ENCODE assay signal across 15 cellular contexts in the genomic region with DNA sequence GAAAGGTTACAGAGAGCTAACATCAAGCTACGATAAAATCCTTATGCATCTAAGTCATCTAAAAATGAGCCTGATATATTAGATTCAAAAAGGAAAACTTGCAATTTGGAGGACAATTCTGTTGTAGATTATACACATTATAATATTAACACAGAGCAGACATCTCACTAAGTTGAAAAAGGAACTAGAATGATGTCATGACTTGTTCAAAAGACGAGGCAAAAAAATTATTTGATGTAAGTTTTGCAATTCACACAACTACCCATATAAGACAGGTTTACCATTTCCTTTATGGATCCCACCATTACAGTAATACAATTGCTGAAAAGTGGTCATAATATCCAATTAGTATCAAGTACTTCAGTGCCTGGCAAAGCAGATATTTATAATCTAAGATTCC. TPM values are rescaled to one million over a fixed set of nuclear protein-coding genes. Genes with fewer than 3 reads are reported as not detected.
DNase-seq lines count a peak whose midpoint lies in the region; ATAC-seq lines count a peak whose summit lies in the region.
"Had no signal": no experiment of that assay in that cellular context is flagged by ENCODE, and none has a peak within 500 bp of the region (broad histone marks: within the 10 kb centered on the region; RNA-seq: fewer than 3 reads in every experiment).

No MANE protein-coding gene starts in this region.

- peaks cover 75% of the 10 kb centered on the region for H3K4me1 Mint-ChIP-seq in T-helper 1 cell treated with Interleukin-12 subunit alpha and Interleukin-12 subunit beta and Interleukin-4 antibody, amounts not matched to agents 30 μg/mL and 1 μg/mL, for 36 hours (ENCODE audit: low read depth)
- peaks cover 95% of the 10 kb centered on the region for H3K4me1 Mint-ChIP-seq in activated naive CD4-positive, alpha-beta T cell treated with anti-CD3 and anti-CD28 coated beads, Interleukin-2, amount 10 ng/mL, durations not matched to agents 7 days and 5 days
- peaks cover 88% of the 10 kb centered on the region for H3K4me1 Mint-ChIP-seq in activated CD8-positive, alpha-beta T cell treated with anti-CD3 and anti-CD28 coated beads, Interleukin-2, amount 10 ng/mL, durations not matched to agents 7 days and 5 days (ENCODE audit: low read depth)
- peaks cover 27 to 93% (median 75%) of the 10 kb centered on the region in 4 donors for H3K4me1 Mint-ChIP-seq in naive thymus-derived CD8-positive, alpha-beta T cell

- H3K27ac Mint-ChIP-seq in T-helper 1 cell treated with Interleukin-12 subunit alpha and Interleukin-12 subunit beta and Interleukin-4 antibody, amounts not matched to agents 30 μg/mL and 1 μg/mL, for 36 hours: peak overlapping the region; percentile 52
- peak overlapping the region; percentile 6 for H3K27ac Mint-ChIP-seq in activated naive CD4-positive, alpha-beta T cell treated with anti-CD3 and anti-CD28 coated beads, Interleukin-2, amount 10 ng/mL, durations not matched to agents 7 days and 5 days
- H3K27ac Mint-ChIP-seq in activated CD8-positive, alpha-beta T cell treated with anti-CD3 and anti-CD28 coated beads, Interleukin-2, amount 10 ng/mL, durations not matched to agents 7 days and 5 days: peak overlapping the region; percentile 14
- H3K27ac Mint-ChIP-seq in naive thymus-derived CD8-positive, alpha-beta T cell: peak overlapping the region; percentile 28 to 97 (median 90)

- DNase-seq in T-helper 1 cell (no peak), HK-2 (ENCODE audit: unreplicated experiment) (no peak), activated gamma-delta T cell (lab: John Stamatoyannopoulos, UW) (no peak)
- DNase-seq in activated naive CD4-positive, alpha-beta T cell treated with anti-CD3 and anti-CD28 coated beads, Interleukin-2, amount 10 ng/mL, durations not matched to agents 7 days and 5 days: no peak
- no peak for DNase-seq in activated naive CD4-positive, alpha-beta T cell treated with Interleukin-2 at 50 U/mL for 16 hours
- DNase-seq in activated CD8-positive, alpha-beta T cell treated with anti-CD3 and anti-CD28 coated beads, Interleukin-2, amount 10 ng/mL, durations not matched to agents 7 days and 5 days: no peak
- DNase-seq in naive thymus-derived CD8-positive, alpha-beta T cell: peak in 2 of 10 donors; percentile 42 to 47
- DNase-seq: 8988T, Caco-2, Karpas-422, MM.1S, NCI-H1417 treated with DMSO at 0.1 percent for 48 hours, NCI-H2029 treated with DMSO at 0.1 percent for 48 hours, NCI-H510A treated with DMSO at 0.1 percent for 48 hours had no signal

- H3K9me3 Mint-ChIP-seq in T-helper 1 cell treated with Interleukin-12 subunit alpha and Interleukin-12 subunit beta and Interleukin-4 antibody, amounts not matched to agents 30 μg/mL and 1 μg/mL, for 36 hours: no peaks in the 10 kb centered on the region
- no peaks in the 10 kb centered on the region for H3K9me3 Mint-ChIP-seq in activated naive CD4-positive, alpha-beta T cell treated with anti-CD3 and anti-CD28 coated beads, Interleukin-2, amount 10 ng/mL, durations not matched to agents 7 days and 5 days
- no peaks in the 10 kb centered on the region for H3K9me3 Mint-ChIP-seq in activated CD8-positive, alpha-beta T cell treated with anti-CD3 and anti-CD28 coated beads, Interleukin-2, amount 10 ng/mL, durations not matched to agents 7 days and 5 days (ENCODE audit: insufficient read depth)
- H3K9me3 Mint-ChIP-seq in naive thymus-derived CD8-positive, alpha-beta T cell: no peaks in the 10 kb centered on the region

- CTCF ChIA-PET in activated naive CD4-positive, alpha-beta T cell treated with anti-CD3 and anti-CD28 coated beads, Interleukin-2, amount 10 ng/mL, durations not matched to agents 7 days and 5 days (lab: Charles Lee): interaction anchor here (1.1 to 1.5 kb wide), 3 partner anchors 10 to 349 kb away, joined by 3 to 5 read pairs (median 4); no protein-coding TSS in a partner anchor
- CTCF ChIA-PET in activated CD8-positive, alpha-beta T cell treated with anti-CD3 and anti-CD28 coated beads, Interleukin-2, amount 10 ng/mL, durations not matched to agents 7 days and 5 days (lab: Charles Lee): interaction anchor here (0.8 to 2.9 kb wide), 5 partner anchors 13 to 349 kb away, joined by 3 to 15 read pairs (median 3); no protein-coding TSS in a partner anchor

- H3K4me3 Mint-ChIP-seq in T-helper 1 cell treated with Interleukin-12 subunit alpha and Interleukin-12 subunit beta and Interleukin-4 antibody, amounts not matched to agents 30 μg/mL and 1 μg/mL, for 36 hours: peak overlapping the region; percentile 26
- H3K4me3 Mint-ChIP-seq in activated naive CD4-positive, alpha-beta T cell treated with anti-CD3 and anti-CD28 coated beads, Interleukin-2, amount 10 ng/mL, durations not matched to agents 7 days and 5 days: peak overlapping the region; percentile 35
- peak overlapping the region; percentile 16 for H3K4me3 Mint-ChIP-seq in activated CD8-positive, alpha-beta T cell treated with anti-CD3 and anti-CD28 coated beads, Interleukin-2, amount 10 ng/mL, durations not matched to agents 7 days and 5 days
- H3K4me3 Mint-ChIP-seq in naive thymus-derived CD8-positive, alpha-beta T cell: peak overlapping the region in 9 of 10 donors; percentile 26 to 84 (median 76)

- peaks cover 72% of the 10 kb centered on the region for H3K36me3 Mint-ChIP-seq in T-helper 1 cell treated with Interleukin-12 subunit alpha and Interleukin-12 subunit beta and Interleukin-4 antibody, amounts not matched to agents 30 μg/mL and 1 μg/mL, for 36 hours (ENCODE audit: low read depth)
- peaks cover 75% of the 10 kb centered on the region for H3K36me3 Mint-ChIP-seq in activated naive CD4-positive, alpha-beta T cell treated with anti-CD3 and anti-CD28 coated beads, Interleukin-2, amount 10 ng/mL, durations not matched to agents 7 days and 5 days
- peaks cover 84% of the 10 kb centered on the region for H3K36me3 Mint-ChIP-seq in activated CD8-positive, alpha-beta T cell treated with anti-CD3 and anti-CD28 coated beads, Interleukin-2, amount 10 ng/mL, durations not matched to agents 7 days and 5 days (ENCODE audit: low read depth)
- H3K36me3 Mint-ChIP-seq in naive thymus-derived CD8-positive, alpha-beta T cell: peaks cover 1 to 69% (median 28%) of the 10 kb centered on the region in 3 donors

- ATAC-seq in activated CD8-positive, alpha-beta T cell treated with anti-CD3 and anti-CD28 coated beads, Interleukin-2, amount 10 ng/mL, durations not matched to agents 7 days and 5 days: no peak
- peak; percentile 31 to 56 for ATAC-seq in naive thymus-derived CD8-positive, alpha-beta T cell

- H3K27me3 Mint-ChIP-seq in T-helper 1 cell treated with Interleukin-12 subunit alpha and Interleukin-12 subunit beta and Interleukin-4 antibody, amounts not matched to agents 30 μg/mL and 1 μg/mL, for 36 hours (ENCODE audit: low read depth): no peaks in the 10 kb centered on the region
- no peaks in the 10 kb centered on the region for H3K27me3 Mint-ChIP-seq in activated naive CD4-positive, alpha-beta T cell treated with anti-CD3 and anti-CD28 coated beads, Interleukin-2, amount 10 ng/mL, durations not matched to agents 7 days and 5 days
- H3K27me3 Mint-ChIP-seq in activated CD8-positive, alpha-beta T cell treated with anti-CD3 and anti-CD28 coated beads, Interleukin-2, amount 10 ng/mL, durations not matched to agents 7 days and 5 days (ENCODE audit: low read depth): no peaks in the 10 kb centered on the region
- H3K27me3 Mint-ChIP-seq in naive thymus-derived CD8-positive, alpha-beta T cell: no peaks in the 10 kb centered on the region

- POLR2A ChIA-PET in activated CD8-positive, alpha-beta T cell treated with anti-CD3 and anti-CD28 coated beads, Interleukin-2, amount 10 ng/mL, durations not matched to agents 7 days and 5 days (lab: Charles Lee): interaction anchor here (0.7 to 1.7 kb wide), 3 partner anchors 8 to 34 kb away, joined by 3 to 4 read pairs (median 3); no protein-coding TSS in a partner anchor
- POLR2A ChIA-PET in naive thymus-derived CD8-positive, alpha-beta T cell (lab: Charles Lee): interaction anchor here (1.1 to 2.2 kb wide), 2 partner anchors 15 to 19 kb away, joined by 3 to 10 read pairs; a partner anchor contains a TSS

RNA-seq across cellular contexts. Expression of a gene that starts 15.9 kb away (rescaled TPM):
- 100 to 1,000 TPM; 268 to 273 TPM for total RNA-seq in activated CD8-positive, alpha-beta T cell treated with anti-CD3 and anti-CD28 coated beads, Interleukin-2, amount 10 ng/mL, durations not matched to agents 7 days and 5 days
- total RNA-seq in naive thymus-derived CD8-positive, alpha-beta T cell: 100 to 1,000 TPM; 429 to 436 TPM
- polyA plus RNA-seq in naive thymus-derived CD8-positive, alpha-beta T cell: 100 to 1,000 TPM; 196 to 265 (median 242) TPM

Comparison
In these comparisons a context has a peak if more than half of its experiments do, and no peak if none do; other contexts are left out.
1. H3K27ac Mint-ChIP-seq: peak in every context shown above with its lines; median percentile 90 in naive thymus-derived CD8-positive, alpha-beta T cell; 52 in T-helper 1 cell treated with Interleukin-12 subunit alpha and Interleukin-12 subunit beta and Interleukin-4 antibody, amounts not matched to agents 30 μg/mL and 1 μg/mL, for 36 hours; 14 in activated CD8-positive, alpha-beta T cell treated with anti-CD3 and anti-CD28 coated beads, Interleukin-2, amount 10 ng/mL, durations not matched to agents 7 days and 5 days; 6 in activated naive CD4-positive, alpha-beta T cell treated with anti-CD3 and anti-CD28 coated beads, Interleukin-2, amount 10 ng/mL, durations not matched to agents 7 days and 5 days.
2. H3K4me3 Mint-ChIP-seq: peak in every context shown above with its lines; median percentile 76 in naive thymus-derived CD8-positive, alpha-beta T cell; 35 in activated naive CD4-positive, alpha-beta T cell treated with anti-CD3 and anti-CD28 coated beads, Interleukin-2, amount 10 ng/mL, durations not matched to agents 7 days and 5 days; 26 in T-helper 1 cell treated with Interleukin-12 subunit alpha and Interleukin-12 subunit beta and Interleukin-4 antibody, amounts not matched to agents 30 μg/mL and 1 μg/mL, for 36 hours; 16 in activated CD8-positive, alpha-beta T cell treated with anti-CD3 and anti-CD28 coated beads, Interleukin-2, amount 10 ng/mL, durations not matched to agents 7 days and 5 days.